In genomic region chr12:21394830-21395626, GRCh38 we compare ENCODE assay signal across 11 cellular contexts. TPM values are rescaled to one million over a fixed set of nuclear protein-coding genes. Genes with fewer than 3 reads are reported as not detected.
DNase-seq lines count a peak whose midpoint lies in the region; ATAC-seq, FAIRE-seq and TF ChIP-seq lines count a peak whose summit lies in the region.
"Not testable (repeated sequence)": the region's sequence is repeated elsewhere in the genome, so short reads cannot be mapped to it uniquely, and the experiment has no call there.
"Had no signal": no experiment of that assay in that cellular context is flagged by ENCODE, and none has a peak within 500 bp of the region (broad histone marks: within the 10 kb centered on the region; RNA-seq: fewer than 3 reads in every experiment).

No MANE protein-coding gene starts in this region.

- H3K9me1 ChIP-seq in K562 (ENCODE audit: control insufficient read depth, insufficient read depth, low read length) = not testable (repeated sequence)

- not testable (repeated sequence) for H3K9me3 ChIP-seq in ES-I3 (ENCODE audit: control insufficient read depth, insufficient read depth, low read length); K562 (replicated peaks; ENCODE audit: control insufficient read depth, insufficient read depth, low read depth, low read length); iPS-18c (ENCODE audit: control insufficient read depth, insufficient read depth, low read length); neuronal stem cell (replicated peaks in 1 of 2; ENCODE audit: control insufficient read depth in 2 of 2, insufficient read depth in 1 of 2, low read depth in 1 of 2, low read length in 2 of 2)

- in situ Hi-C loops in K562 (cut with MboI) = not testable (repeated sequence)

- not testable (repeated sequence) for H3K9me3 Mint-ChIP-seq in glutamatergic neuron (ENCODE audit: unreplicated experiment)

- not testable (repeated sequence) for H3K27me3 ChIP-seq in K562 (ENCODE audit: control insufficient read depth in 2 of 2, insufficient read depth in 2 of 2, low read length in 2 of 2); neuronal stem cell (ENCODE audit: control insufficient read depth in 3 of 3, insufficient read depth in 3 of 3, low read depth in 1 of 3, low read length in 3 of 3)

- TSS peak; percentile 95 for BruUV-seq in K562 (replicated peaks; lab: Mats Ljungman, UMichigan)

- not testable (repeated sequence) for H2BK120ac ChIP-seq in neuronal stem cell (ENCODE audit: low read depth, low read length)

- H3K4ac ChIP-seq in neuronal stem cell (ENCODE audit: low read length) = not testable (repeated sequence)

- TF ChIP-seq EP300 in K562 (IDR thresholded peaks at IDR 0.05; ENCODE audit: low read length) = not testable (repeated sequence)

- CTCF ChIA-PET in K562 (lab: Yijun Ruan, JAX; ENCODE audit: low intra/inter-chr PET ratio) = not testable (repeated sequence)

- TF ChIP-seq RAD21 in K562 (CRISPR knock-in tag; conservative IDR thresholded peaks at IDR 0.05 in 1 of 2, IDR thresholded peaks at IDR 0.05 in 1 of 2) = not testable (repeated sequence)

- TF ChIP-seq POLR2A in K562 (conservative IDR thresholded peaks at IDR 0.05) = peak; percentile 75

- H2BK15ac ChIP-seq in neuronal stem cell (ENCODE audit: low read length) = not testable (repeated sequence)

- H2BK12ac ChIP-seq in neuronal stem cell (ENCODE audit: low read length) = not testable (repeated sequence)

- H3K36me3 ChIP-seq in ES-I3 (ENCODE audit: insufficient read depth, low read length); K562 (ENCODE audit: control insufficient read depth, insufficient read depth, low read length); neuronal stem cell (replicated peaks in 1 of 2; ENCODE audit: control insufficient read depth in 2 of 2, insufficient read depth in 2 of 2, low read length in 2 of 2): not testable (repeated sequence)

- peak overlapping the region; percentile 56; the same call in 2 of the 3 replicates for H3K27ac ChIP-seq in K562 (ENCODE audit: extremely low read depth, low read depth, low read length)
- not testable (repeated sequence) for H3K27ac ChIP-seq in neuronal stem cell (replicated peaks; ENCODE audit: low read length)

- not testable (repeated sequence) for H4K20me1 ChIP-seq in K562 (replicated peaks; ENCODE audit: control insufficient read depth, insufficient read depth, low read length)

- not testable (repeated sequence) for H3K4me1 ChIP-seq in ES-I3 (ENCODE audit: insufficient read depth, low read length); K562 (replicated peaks in 1 of 2; ENCODE audit: control insufficient read depth in 2 of 2, insufficient read depth in 2 of 2, low read length in 2 of 2); neuronal stem cell (ENCODE audit: control insufficient read depth in 2 of 2, insufficient read depth in 1 of 2, low read depth in 1 of 2, low read length in 2 of 2)

- peak overlapping the region; percentile 95 for H2AFZ ChIP-seq in K562 (ENCODE audit: low read depth, low read length)
- peak overlapping the region; percentile 69 for H2AFZ ChIP-seq in neuronal stem cell (ENCODE audit: low read length)

- DNase-seq in NCI-H146 (lab: John Stamatoyannopoulos, UW) (peak; percentile 58), NCI-H69 (lab: John Stamatoyannopoulos, UW) (peak; percentile 31), K562 (ENCODE audit: extremely low read depth in 1 of 4, low spot score in 3 of 4) (peak in 1 of 4 experiments; percentile 24)
- DNase-seq in glutamatergic neuron; neuronal stem cell (ENCODE audit: low spot score): not testable (repeated sequence)

- H3K4me1 Mint-ChIP-seq in glutamatergic neuron (ENCODE audit: low read depth, unreplicated experiment) = not testable (repeated sequence)

- H2AK5ac ChIP-seq in neuronal stem cell (ENCODE audit: low read depth, low read length) = not testable (repeated sequence)

- TF ChIP-seq CTCF in K562 (IDR thresholded peaks at IDR 0.05 in 2 of 3, conservative IDR thresholded peaks at IDR 0.05 in 1 of 3; ENCODE audit: insufficient read depth in 2 of 3, low read depth in 1 of 3, low read length in 3 of 3); glutamatergic neuron (IDR thresholded peaks at IDR 0.05; ENCODE audit: partially characterized antibody, unreplicated experiment): not testable (repeated sequence)

- ATAC-seq in K562 = peak; percentile 74

- H4K91ac ChIP-seq in neuronal stem cell (ENCODE audit: low read depth, low read length, poor library complexity) = not testable (repeated sequence)

- not testable (repeated sequence) for H3K14ac ChIP-seq in neuronal stem cell (ENCODE audit: low read length)

- H3K27ac Mint-ChIP-seq in glutamatergic neuron (ENCODE audit: unreplicated experiment) = peak overlapping the region; percentile 93

- H3K9ac ChIP-seq in ES-I3 (ENCODE audit: low read depth, low read length) (peak overlapping the region; percentile 41), K562 (ENCODE audit: insufficient read depth in 1 of 2, low read depth in 2 of 2, low read length in 2 of 2) (peak overlapping the region in 1 of 2 experiments; percentile 57; a peak in 2 of 4 replicates)
- H3K9ac ChIP-seq in neuronal stem cell (ENCODE audit: low read depth, low read length, poor library complexity) = not testable (repeated sequence)

- H3K27me3 Mint-ChIP-seq in glutamatergic neuron (ENCODE audit: unreplicated experiment) = not testable (repeated sequence)

- FAIRE-seq in K562 (lab: Jason Lieb, UNC) = not testable (repeated sequence)

- POLR2A ChIA-PET in K562 (lab: Yijun Ruan, JAX) = interaction anchor here (1.0 to 1.1 kb wide), 3 partner anchors 15 to 43 kb away, joined by 4 to 6 read pairs (median 4); partner anchors contain the start of gene PYROXD1

- peak overlapping the region; percentile 78 for H3K4me2 ChIP-seq in K562 (ENCODE audit: insufficient read depth, low read length)
- not testable (repeated sequence) for H3K4me2 ChIP-seq in neuronal stem cell (ENCODE audit: insufficient read depth, low read length, poor library complexity, severe bottlenecking)

- H4K8ac ChIP-seq in neuronal stem cell (ENCODE audit: low read depth, low read length) = not testable (repeated sequence)

- H3K4me3 Mint-ChIP-seq in glutamatergic neuron (ENCODE audit: unreplicated experiment) = peak overlapping the region; percentile 80

- H3K36me3 Mint-ChIP-seq in glutamatergic neuron (ENCODE audit: unreplicated experiment) = not testable (repeated sequence)

- H3K23ac ChIP-seq in neuronal stem cell (ENCODE audit: low read depth, low read length, poor library complexity) = not testable (repeated sequence)

- not testable (repeated sequence) for H3K79me1 ChIP-seq in neuronal stem cell (ENCODE audit: low read depth, low read length)

- 4% methylated on average over 6 of the region's 28 CpGs for WGBS in K562 (ENCODE audit: insufficient coverage, low coverage, missing lambda C conversion rate)
- WGBS in neuronal stem cell (ENCODE audit: extremely low coverage in 2 of 2, insufficient read length in 2 of 2, insufficient replicate concordance in 1 of 2), 2 donors = no CpG with 5 or more reads among the region's 28 CpGs

- H3K79me2 ChIP-seq in K562 (ENCODE audit: control insufficient read depth, insufficient read depth, low read length) = not testable (repeated sequence)

- H3K4me3 ChIP-seq in K562 (peak overlapping the region; percentile 26), iPS-18c (ENCODE audit: insufficient read depth, low read depth, low read length) (peak overlapping the region; percentile 41; the same call in 1 of the 2 replicates)
- not testable (repeated sequence) for H3K4me3 ChIP-seq in neuronal stem cell (ENCODE audit: low read length in 2 of 2)

- intact Hi-C loops in K562 (cut with micrococcal nuclease) = not testable (repeated sequence)

- H2BK5ac ChIP-seq in neuronal stem cell (ENCODE audit: low read length) = not testable (repeated sequence)

- H3K18ac ChIP-seq in neuronal stem cell (ENCODE audit: low read length) = not testable (repeated sequence)

RNA-seq across cellular contexts. Expression of gene IAPP, which starts 22.3 kb away (rescaled TPM):
- not detected in 2 replicates for total RNA-seq in K562 (2011; cell fraction: chromatin; rRNA removed; ENCODE audit: low replicate concordance)
- total RNA-seq in K562 (2011; cell fraction: nucleolus; rRNA removed) = not detected in 2 replicates
- total RNA-seq in K562 (2011; cell fraction: nucleoplasm; rRNA removed) = not detected in 2 replicates
- total RNA-seq in K562 (2014; rRNA removed) (not detected in 2 replicates), K562 (2014; rRNA removed; fragmentation: Illumina TruSeq; extraction: Trizol) (not detected in 2 replicates), K562 (2015; rRNA removed; fragmentation: Illumina TruSeq; extraction: Trizol) (not detected in 2 replicates), K562 (2021) (not detected in 2 replicates), glutamatergic neuron (ENCODE audit: unreplicated experiment) (not detected)
- polyA plus RNA-seq in K562 (2011; rRNA removed) (not detected in 2 replicates), K562 (2014; fragmentation: Illumina TruSeq; extraction: Trizol) (not detected in 2 replicates), K562 (2014; fragmentation: Nextera tagmentation; extraction: Ambion mirVana) (not detected), K562 (2014; rRNA removed) (not detected in 2 replicates)
- not detected in 2 replicates for polyA plus RNA-seq in K562 (2011; cell fraction: cytosol; rRNA removed)
- polyA plus RNA-seq in K562 (2011; cell fraction: nucleus; rRNA removed) = not detected in 2 replicates
- polyA plus RNA-seq in K562 (2012) = not detected in 2 replicates
- polyA minus RNA-seq in K562 (2011; rRNA and poly(A)+ RNA removed) = not detected in 2 replicates
- not detected in 2 replicates for polyA minus RNA-seq in K562 (2011; cell fraction: cytosol; rRNA and poly(A)+ RNA removed)
- polyA minus RNA-seq in K562 (2011; cell fraction: nucleus; rRNA and poly(A)+ RNA removed) = not detected in 2 replicates
- 0.21 TPM for polyA plus RNA-seq in neuronal stem cell (2013, experiment 1 of 2)
- polyA plus RNA-seq in neuronal stem cell (2013, experiment 2 of 2) = 0.17 TPM
- total RNA-seq: CD4-positive, alpha-beta T cell; GM23248; PC-3 had no signal
- polyA plus RNA-seq: BJ, GM23248 had no signal

RNA-seq across cellular contexts. Expression of gene PYROXD1, which starts 42.4 kb away (rescaled TPM):
- 3.1 and 19.8 TPM in 2 replicates for total RNA-seq in K562 (2011; cell fraction: chromatin; rRNA removed; ENCODE audit: low replicate concordance)
- total RNA-seq in K562 (2011; cell fraction: nucleolus; rRNA removed) = 3.3 and 3.6 TPM in 2 replicates
- 6.2 and 10.0 TPM in 2 replicates for total RNA-seq in K562 (2011; cell fraction: nucleoplasm; rRNA removed)
- total RNA-seq in K562 (2014; rRNA removed) (3.5 and 4.0 TPM in 2 replicates), K562 (2014; rRNA removed; fragmentation: Illumina TruSeq; extraction: Trizol) (7.9 and 8.3 TPM in 2 replicates), K562 (2015; rRNA removed; fragmentation: Illumina TruSeq; extraction: Trizol) (4.4 and 5.0 TPM in 2 replicates), K562 (2021) (9.0 and 9.3 TPM in 2 replicates), glutamatergic neuron (ENCODE audit: unreplicated experiment) (17.4 TPM)
- polyA plus RNA-seq in K562 (2011; rRNA removed) (7.4 and 8.2 TPM in 2 replicates), K562 (2014; fragmentation: Illumina TruSeq; extraction: Trizol) (6.1 and 6.8 TPM in 2 replicates), K562 (2014; fragmentation: Nextera tagmentation; extraction: Ambion mirVana) (1 to 10 TPM; 4.7 to 5.8 TPM), K562 (2014; rRNA removed) (5.7 and 6.0 TPM in 2 replicates)
- polyA plus RNA-seq in K562 (2011; cell fraction: cytosol; rRNA removed) = 2.1 and 4.6 TPM in 2 replicates
- polyA plus RNA-seq in K562 (2011; cell fraction: nucleus; rRNA removed) = 4.4 and 5.4 TPM in 2 replicates
- polyA plus RNA-seq in K562 (2012) = 4.7 and 8.1 TPM in 2 replicates
- polyA minus RNA-seq in K562 (2011; rRNA and poly(A)+ RNA removed) = 14.8 and 17.2 TPM in 2 replicates
- polyA minus RNA-seq in K562 (2011; cell fraction: cytosol; rRNA and poly(A)+ RNA removed) = 3.4 and 4.5 TPM in 2 replicates
- 5.8 and 14.8 TPM in 2 replicates for polyA minus RNA-seq in K562 (2011; cell fraction: nucleus; rRNA and poly(A)+ RNA removed)
- polyA plus RNA-seq in neuronal stem cell (2013, experiment 1 of 2) = 2.9 TPM
- polyA plus RNA-seq in neuronal stem cell (2013, experiment 2 of 2) = 3.0 TPM
